Comparison of ENCODE assay signal across 14 cellular contexts in genomic region chr3:37946531-37946889, GRCh38. TPM values are rescaled to one million over a fixed set of nuclear protein-coding genes. Genes with fewer than 3 reads are reported as not detected.
DNase-seq lines count a peak whose midpoint lies in the region; ATAC-seq and TF ChIP-seq lines count a peak whose summit lies in the region.
"Had no signal": no experiment of that assay in that cellular context is flagged by ENCODE, and none has a peak within 500 bp of the region (broad histone marks: within the 10 kb centered on the region; RNA-seq: fewer than 3 reads in every experiment).

No MANE protein-coding gene starts in this region.

- peak overlapping the region; percentile 72 for H3K27ac Mint-ChIP-seq in neural progenitor cell
- H3K27ac Mint-ChIP-seq in type B pancreatic cell = peak overlapping the region; percentile 97
- H3K27ac Mint-ChIP-seq: activated T-cell treated with anti-CD3 and anti-CD28 coated beads, Interleukin-2, amount 50 U/mL, for 24 hours had no signal

- peaks cover 16% of the 10 kb centered on the region for H3K36me3 Mint-ChIP-seq in neural progenitor cell
- H3K36me3 Mint-ChIP-seq in type B pancreatic cell = peaks cover 20% of the 10 kb centered on the region
- H3K36me3 Mint-ChIP-seq: naive thymus-derived CD4-positive, alpha-beta T cell had no signal

- no peak for DNase-seq in SJCRH30
- DNase-seq in neural progenitor cell (ENCODE audit: low spot score) = no peak
- DNase-seq in type B pancreatic cell (ENCODE audit: extremely low spot score, unreplicated experiment) = no peak
- DNase-seq in NCI-H146 treated with DMSO at 0.1 percent for 48 hours (lab: John Stamatoyannopoulos, UW; ENCODE audit: unreplicated experiment) = no peak
- DNase-seq: activated T-cell treated with anti-CD3 and anti-CD28 coated beads, Interleukin-2, amount 50 U/mL, for 24 hours; COR-L47; GOT3; naive thymus-derived CD4-positive, alpha-beta T cell; NCI-H1092; NCI-H524; stimulated activated CD8-positive, alpha-beta memory T cell treated with anti-CD3 and anti-CD28 coated beads, Interleukin-4, amount 100 ng/mL, for 48 hours had no signal

- H3K4me3 ChIP-seq in SJCRH30 (no peak overlapping the region), duodenal mucosa (ENCODE audit: low read depth in 1 of 2, low read length in 2 of 2) (no peak overlapping the region), neural progenitor cell (no peak overlapping the region)

- H3K4me1 Mint-ChIP-seq in neural progenitor cell (peaks cover 28% of the 10 kb centered on the region), type B pancreatic cell (ENCODE audit: unreplicated experiment) (peaks cover 70% of the 10 kb centered on the region)

- H3K9me3 ChIP-seq in SJCRH30 (replicated peaks) (no peaks in the 10 kb centered on the region), duodenal mucosa (ENCODE audit: control insufficient read depth in 1 of 2, low read length in 2 of 2) (no peaks in the 10 kb centered on the region), neural progenitor cell (ENCODE audit: low read depth) (no peaks in the 10 kb centered on the region)

- H3K9me3 Mint-ChIP-seq in neural progenitor cell (no peaks in the 10 kb centered on the region), type B pancreatic cell (no peaks in the 10 kb centered on the region)
- H3K9me3 Mint-ChIP-seq: activated T-cell treated with anti-CD3 and anti-CD28 coated beads, Interleukin-2, amount 50 U/mL, for 24 hours had no signal

- H3K36me3 ChIP-seq in SJCRH30 (no peaks in the 10 kb centered on the region), duodenal mucosa (ENCODE audit: control insufficient read depth in 1 of 2, insufficient read depth in 2 of 2, low read length in 2 of 2) (peaks cover 0 to 2% of the 10 kb centered on the region in 2 donors), neural progenitor cell (no peaks in the 10 kb centered on the region)

- H3K4me2 ChIP-seq in neural progenitor cell = no peak overlapping the region

- H3K4me1 ChIP-seq in SJCRH30 = peaks cover 26% of the 10 kb centered on the region
- H3K4me1 ChIP-seq in duodenal mucosa (ENCODE audit: control insufficient read depth in 1 of 2, insufficient read depth in 2 of 2, low read length in 2 of 2) = peaks cover 43 to 55% of the 10 kb centered on the region in 2 donors
- H3K4me1 ChIP-seq in neural progenitor cell = peaks cover 6% of the 10 kb centered on the region

- H3K27me3 ChIP-seq in SJCRH30 (no peaks in the 10 kb centered on the region), duodenal mucosa (ENCODE audit: control insufficient read depth in 1 of 2, insufficient read depth in 2 of 2, low read length in 2 of 2) (no peaks in the 10 kb centered on the region), neural progenitor cell (no peaks in the 10 kb centered on the region)

- ATAC-seq in GM18520 (IDR thresholded peaks at IDR 0.05; ENCODE audit: unreplicated experiment) (no peak), GM18907 (IDR thresholded peaks at IDR 0.05; ENCODE audit: unreplicated experiment) (no peak)
- ATAC-seq: naive thymus-derived CD4-positive, alpha-beta T cell had no signal

- no peaks in the 10 kb centered on the region for H3F3A ChIP-seq in neural progenitor cell (ENCODE audit: low read depth)

- H3K27me3 Mint-ChIP-seq in neural progenitor cell (ENCODE audit: insufficient read depth, low read depth) (no peaks in the 10 kb centered on the region), type B pancreatic cell (no peaks in the 10 kb centered on the region)
- H3K27me3 Mint-ChIP-seq: activated T-cell treated with anti-CD3 and anti-CD28 coated beads, Interleukin-2, amount 50 U/mL, for 24 hours; naive thymus-derived CD4-positive, alpha-beta T cell had no signal

- H2AFZ ChIP-seq in neural progenitor cell (replicated peaks) = no peak overlapping the region

- H3K4me3 Mint-ChIP-seq in neural progenitor cell (peak overlapping the region; percentile 25), type B pancreatic cell (peak overlapping the region; percentile 76)
- H3K4me3 Mint-ChIP-seq: activated T-cell treated with anti-CD3 and anti-CD28 coated beads, Interleukin-2, amount 50 U/mL, for 24 hours; naive thymus-derived CD4-positive, alpha-beta T cell had no signal

- H3K27ac ChIP-seq in SJCRH30 (peak overlapping the region; percentile 47; the same call in 1 of the 2 replicates), duodenal mucosa (ENCODE audit: low read depth, low read length) (peak overlapping the region; percentile 34), neural progenitor cell (no peak overlapping the region)

- H3K9ac ChIP-seq in duodenal mucosa (ENCODE audit: low read depth in 1 of 2, low read length in 2 of 2) (no peak overlapping the region), neural progenitor cell (no peak overlapping the region)

- TF ChIP-seq CTCF in neural progenitor cell (IDR thresholded peaks at IDR 0.05) (no peak), type B pancreatic cell (conservative IDR thresholded peaks at IDR 0.05) (no peak)

- no peaks in the 10 kb centered on the region for H3K79me2 ChIP-seq in neural progenitor cell (ENCODE audit: low read depth)

- H4K20me1 ChIP-seq in neural progenitor cell (ENCODE audit: low read depth) = no peaks in the 10 kb centered on the region

RNA-seq across cellular contexts. Expression of gene VILL, which starts 44.1 kb away (rescaled TPM):
- total RNA-seq in SJCRH30 (2014; rRNA removed; shearing (Covaris generic)) = 0.06 TPM in 1 of 2 replicates, not detected in the other
- total RNA-seq in neural progenitor cell (ENCODE audit: low replicate concordance) (4.9 and 5.6 TPM in 2 replicates), type B pancreatic cell (ENCODE audit: low replicate concordance) (14.2 and 16.9 TPM in 2 replicates)
